Comparison of ENCODE assay signal across 1 cellular context in the genomic region with DNA sequence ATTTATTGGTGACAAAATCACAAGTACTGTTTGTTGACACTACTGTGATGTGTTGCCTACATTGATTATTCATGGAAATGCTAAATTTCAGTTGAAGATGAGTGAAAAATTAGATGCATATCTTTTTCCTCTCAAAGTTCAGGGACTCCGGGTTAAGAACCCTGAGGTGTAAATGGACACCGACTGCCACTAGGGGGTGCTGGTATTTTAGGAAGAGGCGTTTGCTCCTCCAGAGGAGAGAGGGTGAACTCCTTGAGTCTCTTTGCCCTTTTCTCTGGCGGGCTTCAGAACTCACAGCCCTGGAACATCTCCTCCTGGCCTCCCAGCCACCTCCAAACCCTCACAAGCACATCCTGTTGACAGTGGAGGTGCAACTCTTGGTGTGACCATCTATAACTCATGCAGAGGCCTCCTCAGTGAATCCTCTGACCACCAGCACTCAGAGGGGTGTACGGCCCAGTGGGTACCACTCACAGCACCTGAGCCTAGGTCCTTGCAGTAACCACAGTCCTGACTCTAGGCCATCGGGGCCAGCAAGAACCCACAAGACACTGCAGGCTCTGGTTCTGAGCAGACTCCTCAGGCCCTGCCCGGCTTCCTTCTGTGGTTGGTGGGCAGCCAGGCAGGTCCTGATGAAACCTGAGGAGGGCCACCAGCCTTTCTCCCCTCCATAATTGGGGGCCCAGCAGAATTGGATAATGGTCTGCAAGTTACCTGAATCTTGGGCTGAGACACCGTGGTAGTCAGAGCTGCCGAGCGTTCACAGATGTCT.
TF ChIP-seq lines count a peak whose summit lies in the region.

No MANE protein-coding gene starts in this region.

TF ChIP-seq in K562, 482 proteins besides CTCF, POLR2A, EP300 and RAD21:
- TF ChIP-seq ZNF551 (CRISPR knock-in tag; IDR thresholded peaks at IDR 0.05) (no peak), MECOM (CRISPR knock-in tag; IDR thresholded peaks at IDR 0.05) (no peak), SETDB1 (IDR thresholded peaks at IDR 0.05; ENCODE audit: low read length) (no peak), MTF1 (CRISPR knock-in tag; IDR thresholded peaks at IDR 0.05; ENCODE audit: borderline replicate concordance) (no peak), TEAD1 (CRISPR knock-in tag; IDR thresholded peaks at IDR 0.05) (no peak), MITF (IDR thresholded peaks at IDR 0.05) (no peak), CTCFL (IDR thresholded peaks at IDR 0.05; ENCODE audit: borderline replicate concordance, insufficient read depth, low read depth, low read length, poor library complexity, severe bottlenecking) (no peak), HCFC1 (IDR thresholded peaks at IDR 0.05; ENCODE audit: low read depth, low read length) (no peak)
